ENCODE assay signal across 19 cellular contexts in genomic region chr12:67876305-67876915, GRCh38.
DNase-seq lines count a peak whose midpoint lies in the region; ATAC-seq, FAIRE-seq and TF ChIP-seq lines count a peak whose summit lies in the region.
"Had no signal": no experiment of that assay in that cellular context is flagged by ENCODE, and none has a peak within 500 bp of the region (broad histone marks: within the 10 kb centered on the region; RNA-seq: fewer than 3 reads in every experiment).

No MANE protein-coding gene starts in this region.

- H3K14ac ChIP-seq in H9 (ENCODE audit: insufficient read depth, low read length) (no peak overlapping the region), H1 (ENCODE audit: insufficient read length) (no peak overlapping the region), trophoblast cell (ENCODE audit: low read length) (no peak overlapping the region)

- H2BK120ac ChIP-seq in H9 (ENCODE audit: low read depth, low read length, poor library complexity, severe bottlenecking) (no peak overlapping the region), H1 (replicated peaks; ENCODE audit: low read depth, low read length) (peak overlapping the region; percentile 73), trophoblast cell (ENCODE audit: insufficient read depth, low read length, poor library complexity) (no peak overlapping the region)

- H3K4me1 Mint-ChIP-seq in H9 = peaks cover 24 to 26% of the 10 kb centered on the region in 2 experiments
- no peaks in the 10 kb centered on the region for H3K4me1 Mint-ChIP-seq in osteocyte (ENCODE audit: unreplicated experiment)

- no peak for TF ChIP-seq RAD21 in H1 (IDR thresholded peaks at IDR 0.05 in 1 of 2, conservative IDR thresholded peaks at IDR 0.05 in 1 of 2; ENCODE audit: low read depth in 2 of 2, low read length in 2 of 2)

- H2BK12ac ChIP-seq in H9 (ENCODE audit: insufficient read length, low read depth, low read length) (no peak overlapping the region), H1 (ENCODE audit: low read depth, low read length) (no peak overlapping the region; the same call in 1 of the 2 replicates), trophoblast cell (ENCODE audit: low read length) (no peak overlapping the region)

- H2BK5ac ChIP-seq in H9 (ENCODE audit: insufficient read length, low read length) = no peak overlapping the region
- H2BK5ac ChIP-seq in H1 (ENCODE audit: low read depth, low read length) = peak overlapping the region; percentile 16; the same call in 1 of the 2 replicates
- H2BK5ac ChIP-seq in trophoblast cell (ENCODE audit: low read depth, low read length, poor library complexity) = no peak overlapping the region

- no peak overlapping the region for H3K4ac ChIP-seq in H9 (ENCODE audit: low read depth, low read length)
- H3K4ac ChIP-seq in H1 (replicated peaks; ENCODE audit: insufficient read length, low read depth, low read length) = no peak overlapping the region
- no peak overlapping the region for H3K4ac ChIP-seq in trophoblast cell (ENCODE audit: low read depth, low read length)

- no peak overlapping the region for H2BK15ac ChIP-seq in H9 (ENCODE audit: low read depth, low read length)
- no peak overlapping the region for H2BK15ac ChIP-seq in H1 (ENCODE audit: low read length)

- DNase-seq in H9 (no peak), H1 (ENCODE audit: low read depth in 1 of 2, low spot score in 2 of 2) (no peak), iPS DF 6.9 (ENCODE audit: low read depth, low spot score) (peak; percentile 9), trophoblast cell (no peak), osteocyte (ENCODE audit: extremely low spot score, unreplicated experiment) (no peak), heart left ventricle (no peak), HEK293T (ENCODE audit: extremely low spot score) (no peak)
- DNase-seq in stimulated activated CD4-positive, alpha-beta T cell treated with anti-CD3 and anti-CD28 coated beads, Interleukin-12 subunit alpha, Interleukin-12 subunit beta, amount 100 ng/mL, for 4 hours = no peak
- DNase-seq: Calu3; CD8-positive, alpha-beta T cell; DMS79 treated with DMSO at 0.1 percent for 48 hours; GF-D8; GM23248; IMR-90 had no signal

- H3K23me2 ChIP-seq in H9 (ENCODE audit: insufficient read length, low read depth, low read length, poor library complexity, severe bottlenecking) (no peaks in the 10 kb centered on the region), H1 (ENCODE audit: low read depth, low read length) (no peaks in the 10 kb centered on the region)

- no peak overlapping the region for H2AK5ac ChIP-seq in H9 (ENCODE audit: insufficient read length, low read length)
- 0 out of 2 replicates have a peak overlapping the region, but pooled peaks have one; percentile 11 for H2AK5ac ChIP-seq in H1 (ENCODE audit: low read depth, low read length)
- H2AK5ac ChIP-seq in trophoblast cell (ENCODE audit: low read length) = no peak overlapping the region

- H3K27me3 ChIP-seq in H9 (ENCODE audit: insufficient read depth, low read length) = no peaks in the 10 kb centered on the region
- no peaks in the 10 kb centered on the region for H3K27me3 ChIP-seq in H1 (replicated peaks in 1 of 4; ENCODE audit: control insufficient read depth in 3 of 4, extremely low read depth in 1 of 4, insufficient read depth in 3 of 4, low read length in 3 of 4)
- H3K27me3 ChIP-seq in iPS DF 6.9 (ENCODE audit: control insufficient read depth, insufficient read depth, low read length) = no peaks in the 10 kb centered on the region
- no peaks in the 10 kb centered on the region for H3K27me3 ChIP-seq in trophoblast cell (ENCODE audit: insufficient read depth, low read length)
- H3K27me3 ChIP-seq in heart left ventricle = no peaks in the 10 kb centered on the region
- H3K27me3 ChIP-seq: BLaER1 treated with 17β-estradiol and CSF1 and Interleukin-3, amounts not matched to agents 10 nM and 100 nM had no signal

- H4K5ac ChIP-seq in H9 (ENCODE audit: insufficient read length, low read depth, low read length) = no peak overlapping the region
- no peak overlapping the region for H4K5ac ChIP-seq in H1 (ENCODE audit: insufficient read length, low read depth, low read length)

- H3K27ac ChIP-seq in H9 (ENCODE audit: insufficient read length, low read depth, low read length) = no peak overlapping the region
- no peak overlapping the region for H3K27ac ChIP-seq in H1 (ENCODE audit: low read depth, low read length)
- H3K27ac ChIP-seq in iPS DF 6.9 (ENCODE audit: low read length) = no peak overlapping the region
- H3K27ac ChIP-seq in trophoblast cell (ENCODE audit: low read depth, low read length) = no peak overlapping the region
- no peak overlapping the region for H3K27ac ChIP-seq in heart left ventricle
- H3K27ac ChIP-seq: BLaER1 treated with 17β-estradiol and CSF1 and Interleukin-3, amounts not matched to agents 10 nM and 100 nM; GM23248 had no signal

- no peaks in the 10 kb centered on the region for H3K79me1 ChIP-seq in H9 (ENCODE audit: insufficient read depth, low read depth, low read length, poor library complexity, severe bottlenecking)
- no peaks in the 10 kb centered on the region for H3K79me1 ChIP-seq in H1 (ENCODE audit: low read depth, low read length)
- H3K79me1 ChIP-seq in trophoblast cell (ENCODE audit: low read length) = no peaks in the 10 kb centered on the region

- H3K79me2 ChIP-seq in H9 (ENCODE audit: insufficient read depth, low read length) = no peaks in the 10 kb centered on the region
- H3K79me2 ChIP-seq in H1 (ENCODE audit: control insufficient read depth in 1 of 2, insufficient read depth in 2 of 2, low read length in 2 of 2) = no peaks in the 10 kb centered on the region
- no peaks in the 10 kb centered on the region for H3K79me2 ChIP-seq in trophoblast cell (ENCODE audit: control insufficient read depth, insufficient read depth, low read length, poor library complexity)

- CTCF ChIA-PET in H1 (lab: Charles Lee; ENCODE audit: partially characterized antibody) (no interaction called here), HEK293T (lab: Yijun Ruan, JAX) (no interaction called here)

- TF ChIP-seq CTCF in H9 (conservative IDR thresholded peaks at IDR 0.05) = no peak
- no peak for TF ChIP-seq CTCF in H1 (IDR thresholded peaks at IDR 0.05; ENCODE audit: control extremely low read depth in 1 of 3, insufficient read depth in 1 of 3, low read depth in 1 of 3, low read length in 3 of 3)
- no peak for TF ChIP-seq CTCF in osteocyte (IDR thresholded peaks at IDR 0.05)
- no peak for TF ChIP-seq CTCF in heart left ventricle (IDR thresholded peaks at IDR 0.05)

- H4K20me1 ChIP-seq in H9 (ENCODE audit: control insufficient read depth, insufficient read depth, insufficient read length) (no peaks in the 10 kb centered on the region), H1 (replicated peaks in 1 of 2; ENCODE audit: control insufficient read depth in 1 of 2, insufficient read depth in 2 of 2, low read length in 2 of 2) (no peaks in the 10 kb centered on the region)
- H4K20me1 ChIP-seq: BLaER1 treated with 17β-estradiol and CSF1 and Interleukin-3, amounts not matched to agents 10 nM and 100 nM had no signal

- H3K9ac ChIP-seq in H9 (ENCODE audit: extremely low read depth, insufficient read length, low read length) (no peak overlapping the region), H1 (replicated peaks in 1 of 4; ENCODE audit: extremely low read depth in 1 of 4, low read depth in 3 of 4, low read length in 3 of 4) (no peak overlapping the region), trophoblast cell (ENCODE audit: low read length) (no peak overlapping the region)
- H3K9ac ChIP-seq: BLaER1 treated with 17β-estradiol and CSF1 and Interleukin-3, amounts not matched to agents 10 nM and 100 nM; GM23248 had no signal

- H3K4me1 ChIP-seq in H9 (ENCODE audit: insufficient read depth, low read length) (no peaks in the 10 kb centered on the region; the same call in 1 of the 2 replicates), H1 (replicated peaks in 1 of 4; ENCODE audit: control insufficient read depth in 3 of 4, insufficient read depth in 4 of 4, low read length in 3 of 4) (peaks cover 5 to 7% (median 6%) of the 10 kb centered on the region in 4 experiments; a peak in 6 of 7 replicates), iPS DF 6.9 (ENCODE audit: control insufficient read depth, insufficient read depth, low read length) (no peaks in the 10 kb centered on the region), trophoblast cell (ENCODE audit: control insufficient read depth in 1 of 2, insufficient read depth in 2 of 2, low read length in 2 of 2) (peaks cover 0 to 2% of the 10 kb centered on the region in 2 experiments), heart left ventricle (peaks cover 0 to 5% (median 0%) of the 10 kb centered on the region in 12 donors)
- H3K4me1 ChIP-seq: BLaER1 treated with 17β-estradiol and CSF1 and Interleukin-3, amounts not matched to agents 10 nM and 100 nM; HAP-1 had no signal

- H3K4me2 ChIP-seq in H9 (ENCODE audit: insufficient read depth, insufficient read length, low read length) (peak overlapping the region; percentile 30), H1 (ENCODE audit: insufficient read depth in 1 of 2, low read depth in 2 of 2, low read length in 2 of 2) (peak overlapping the region; percentile 18 to 49), trophoblast cell (ENCODE audit: low read length) (no peak overlapping the region)
- H3K4me2 ChIP-seq: BLaER1 treated with 17β-estradiol and CSF1 and Interleukin-3, amounts not matched to agents 10 nM and 100 nM had no signal

- H2AFZ ChIP-seq in H9 (ENCODE audit: low read length) (no peak overlapping the region), H1 (ENCODE audit: low read length) (no peak overlapping the region), trophoblast cell (ENCODE audit: insufficient read depth, low read length, poor library complexity) (no peak overlapping the region)
- H2AFZ ChIP-seq: GM23248 had no signal

- H3K56ac ChIP-seq in H9 (ENCODE audit: insufficient read length, low read depth, low read length) = no peak overlapping the region
- no peak overlapping the region for H3K56ac ChIP-seq in H1 (replicated peaks; ENCODE audit: insufficient read length, low read depth, low read length)

- H2BK20ac ChIP-seq in H9 (ENCODE audit: low read depth, low read length, poor library complexity, severe bottlenecking) (no peak overlapping the region), H1 (ENCODE audit: low read length) (peak overlapping the region; percentile 52; the same call in 1 of the 2 replicates)

- TF ChIP-seq EP300 in H1 (IDR thresholded peaks at IDR 0.05; ENCODE audit: borderline replicate concordance in 1 of 2, low read depth in 2 of 2, low read length in 2 of 2) = no peak

- POLR2A ChIA-PET in H1 (lab: Charles Lee; ENCODE audit: partially characterized antibody) = interaction anchor here (1.3 kb wide), 1 partner anchor 104 kb away, joined by 3 read pairs; no protein-coding TSS in a partner anchor
- POLR2A ChIA-PET in HEK293T (lab: Yijun Ruan, JAX) = no interaction called here

- H3K27ac Mint-ChIP-seq in H9 = peak overlapping the region; percentile 80 to 95 (median 85); a peak in 6 of 7 replicates
- H3K27ac Mint-ChIP-seq in osteocyte (ENCODE audit: unreplicated experiment) = no peak overlapping the region
- H3K27ac Mint-ChIP-seq: B cell; CD8-positive, alpha-beta T cell had no signal

- H3K4me3 Mint-ChIP-seq in H9 = peak overlapping the region in 1 of 2 experiments; percentile 28; a peak in 3 of 5 replicates
- no peak overlapping the region for H3K4me3 Mint-ChIP-seq in osteocyte (ENCODE audit: unreplicated experiment)
- H3K4me3 Mint-ChIP-seq: B cell; CD8-positive, alpha-beta T cell had no signal

- H3K36me3 Mint-ChIP-seq in H9 (ENCODE audit: insufficient read depth in 1 of 3, low read depth in 3 of 3) = peaks cover 2 to 6% (median 3%) of the 10 kb centered on the region in 3 experiments; a peak in 4 of 7 replicates
- no peaks in the 10 kb centered on the region for H3K36me3 Mint-ChIP-seq in osteocyte (ENCODE audit: unreplicated experiment)
- H3K36me3 Mint-ChIP-seq: CD8-positive, alpha-beta T cell had no signal

- no peak overlapping the region for H4K8ac ChIP-seq in H9 (replicated peaks; ENCODE audit: insufficient read length, low read depth, low read length)
- H4K8ac ChIP-seq in H1 (ENCODE audit: extremely low read depth, insufficient read depth, low read length) = no peak overlapping the region
- H4K8ac ChIP-seq in trophoblast cell (ENCODE audit: low read depth, low read length) = no peak overlapping the region

- H3K9me3 Mint-ChIP-seq in H9 = peaks cover 6 to 10% of the 10 kb centered on the region in 2 experiments
- H3K9me3 Mint-ChIP-seq in osteocyte (ENCODE audit: unreplicated experiment) = no peaks in the 10 kb centered on the region
- H3K9me3 Mint-ChIP-seq: CD8-positive, alpha-beta T cell had no signal

- no peak for ATAC-seq in heart left ventricle
- ATAC-seq: CD8-positive, alpha-beta T cell; K562 had no signal

- no peak overlapping the region for H3K18ac ChIP-seq in H9 (ENCODE audit: insufficient read length, low read depth, low read length)
- no peak overlapping the region for H3K18ac ChIP-seq in H1 (ENCODE audit: extremely low read depth, low read length)
- H3K18ac ChIP-seq in trophoblast cell (ENCODE audit: low read length) = no peak overlapping the region

- no peak for TF ChIP-seq POLR2A in H1 (IDR thresholded peaks at IDR 0.05; ENCODE audit: control extremely low read depth in 1 of 2, low read depth in 2 of 2, low read length in 2 of 2)
- TF ChIP-seq POLR2A in heart left ventricle (IDR thresholded peaks at IDR 0.05) = no peak

- no peak overlapping the region for H3K23ac ChIP-seq in H9 (ENCODE audit: insufficient read length, low read depth, low read length)
- no peak overlapping the region for H3K23ac ChIP-seq in H1 (ENCODE audit: insufficient read length)
- peak overlapping the region; percentile 58 for H3K23ac ChIP-seq in trophoblast cell (ENCODE audit: low read length)

- peaks cover 1% of the 10 kb centered on the region; the same call in 1 of the 2 replicates for H3K27me3 Mint-ChIP-seq in H9 (ENCODE audit: low read depth)
- no peaks in the 10 kb centered on the region for H3K27me3 Mint-ChIP-seq in osteocyte (ENCODE audit: unreplicated experiment)
- H3K27me3 Mint-ChIP-seq: B cell had no signal

- H4K91ac ChIP-seq in H9 (ENCODE audit: insufficient read length, low read depth, low read length) = no peak overlapping the region
- H4K91ac ChIP-seq in H1 (replicated peaks; ENCODE audit: insufficient read length, low read length) = no peak overlapping the region
- H4K91ac ChIP-seq in trophoblast cell (ENCODE audit: low read depth, low read length) = no peak overlapping the region

- no peak overlapping the region for H3T11ph ChIP-seq in H9 (ENCODE audit: low read length)

- no peak for FAIRE-seq in H1 (lab: Jason Lieb, UNC)
- FAIRE-seq: GM19239, K562 had no signal

- H4K12ac ChIP-seq in trophoblast cell (ENCODE audit: low read depth, low read length) = no peak overlapping the region

- H3K9me3 ChIP-seq in H9 (ENCODE audit: control insufficient read depth, low read depth, low read length) (no peaks in the 10 kb centered on the region), H1 (ENCODE audit: insufficient read depth in 2 of 2, low read depth in 1 of 2, low read length in 1 of 2) (peaks cover 3% of the 10 kb centered on the region in 2 experiments; a peak in 1 of 4 replicates), iPS DF 6.9 (ENCODE audit: control insufficient read depth, insufficient read depth, low read length) (no peaks in the 10 kb centered on the region), trophoblast cell (ENCODE audit: insufficient read depth, low read depth, low read length) (peaks cover 2% of the 10 kb centered on the region), heart left ventricle (no peaks in the 10 kb centered on the region)
- H3K9me3 ChIP-seq: BLaER1 treated with 17β-estradiol and CSF1 and Interleukin-3, amounts not matched to agents 10 nM and 100 nM; HAP-1 had no signal

- intact Hi-C loops in heart left ventricle (cut with DNase I) = no loop called here

- H3K4me3 ChIP-seq in H1 (ENCODE audit: extremely low read depth in 1 of 4, insufficient read depth in 2 of 4, low read depth in 3 of 4, low read length in 4 of 4) (peak overlapping the region in 1 of 4 experiments; percentile 13; a peak in 1 of 8 replicates), iPS DF 6.9 (ENCODE audit: low read length) (no peak overlapping the region), trophoblast cell (ENCODE audit: low read depth, low read length) (no peak overlapping the region), heart left ventricle (no peak overlapping the region)
- H3K4me3 ChIP-seq: BLaER1 treated with 17β-estradiol and CSF1 and Interleukin-3, amounts not matched to agents 10 nM and 100 nM; GM23248; HAP-1; K562 had no signal

- no peaks in the 10 kb centered on the region for H3K36me3 ChIP-seq in H1 (ENCODE audit: control insufficient read depth in 2 of 4, insufficient read depth in 4 of 4, low read length in 3 of 4)
- no peaks in the 10 kb centered on the region for H3K36me3 ChIP-seq in iPS DF 6.9 (ENCODE audit: control insufficient read depth, insufficient read depth, low read length)
- H3K36me3 ChIP-seq in trophoblast cell (ENCODE audit: control insufficient read depth in 1 of 2, insufficient read depth in 2 of 2, low read length in 2 of 2) = no peaks in the 10 kb centered on the region
- no peaks in the 10 kb centered on the region for H3K36me3 ChIP-seq in heart left ventricle
- H3K36me3 ChIP-seq: BLaER1 treated with 17β-estradiol and CSF1 and Interleukin-3, amounts not matched to agents 10 nM and 100 nM; HAP-1 had no signal
